1 cellular context compared by ENCODE assay signal in genomic region chr6:154868143-154868594, GRCh38.
TF ChIP-seq lines count a peak whose summit lies in the region.

No MANE protein-coding gene starts in this region.

TF ChIP-seq in H1, 55 proteins besides CTCF, POLR2A, EP300 and RAD21 (continued from another document):
- TF ChIP-seq RNF2 (IDR thresholded peaks at IDR 0.05; ENCODE audit: borderline replicate concordance, low read depth, low read length, missing control alignments, poor library complexity, severe bottlenecking) (no peak), ASH2L (IDR thresholded peaks at IDR 0.05; ENCODE audit: low read length) (no peak), BACH1 (IDR thresholded peaks at IDR 0.05; ENCODE audit: low read length) (no peak), YY1 (IDR thresholded peaks at IDR 0.05; ENCODE audit: low read depth, low read length) (no peak), TBP (IDR thresholded peaks at IDR 0.05; ENCODE audit: low read depth, low read length) (no peak), CREB1 (IDR thresholded peaks at IDR 0.05) (no peak)
